1 cellular context compared by ENCODE assay signal in the genomic region with DNA sequence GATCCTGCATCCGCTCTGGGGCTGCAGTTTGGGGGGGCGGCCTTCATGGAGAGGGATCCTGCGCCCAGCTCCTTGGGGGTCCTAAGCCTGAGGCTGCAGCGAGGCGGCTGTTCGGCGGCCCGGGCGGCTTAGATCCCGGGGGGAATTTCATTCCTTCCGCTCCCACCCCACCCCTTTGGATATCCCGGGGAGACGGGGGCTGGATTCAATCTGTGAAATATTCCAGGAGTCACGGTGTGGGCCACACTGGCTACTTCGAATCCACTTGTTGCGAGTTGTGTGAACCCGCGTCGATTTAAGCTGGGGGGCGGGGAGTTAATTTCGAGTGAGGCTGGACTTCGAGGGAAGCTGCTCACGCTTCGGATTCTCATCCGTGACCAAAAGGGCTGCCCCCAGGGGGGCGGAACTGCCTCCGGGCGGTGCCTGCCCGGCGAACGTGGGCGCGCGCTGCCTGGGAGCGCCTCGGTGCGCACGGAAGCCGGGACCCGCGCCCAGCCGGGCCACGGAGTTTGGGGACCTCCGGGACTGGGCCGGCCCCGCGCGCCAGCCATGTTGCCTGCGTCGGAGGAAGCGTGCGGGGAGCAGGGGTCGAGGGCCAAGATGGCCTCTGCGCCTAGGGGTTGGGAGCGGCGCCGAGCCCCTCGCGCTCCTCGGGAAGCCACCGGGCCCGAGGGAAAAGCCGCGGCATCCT.
TF ChIP-seq lines count a peak whose summit lies in the region.

No MANE protein-coding gene starts in this region.

TF ChIP-seq in GM12878, 131 proteins besides CTCF, POLR2A, EP300 and RAD21 (continued from another document and continues in another):
- TF ChIP-seq, protein P1, sequence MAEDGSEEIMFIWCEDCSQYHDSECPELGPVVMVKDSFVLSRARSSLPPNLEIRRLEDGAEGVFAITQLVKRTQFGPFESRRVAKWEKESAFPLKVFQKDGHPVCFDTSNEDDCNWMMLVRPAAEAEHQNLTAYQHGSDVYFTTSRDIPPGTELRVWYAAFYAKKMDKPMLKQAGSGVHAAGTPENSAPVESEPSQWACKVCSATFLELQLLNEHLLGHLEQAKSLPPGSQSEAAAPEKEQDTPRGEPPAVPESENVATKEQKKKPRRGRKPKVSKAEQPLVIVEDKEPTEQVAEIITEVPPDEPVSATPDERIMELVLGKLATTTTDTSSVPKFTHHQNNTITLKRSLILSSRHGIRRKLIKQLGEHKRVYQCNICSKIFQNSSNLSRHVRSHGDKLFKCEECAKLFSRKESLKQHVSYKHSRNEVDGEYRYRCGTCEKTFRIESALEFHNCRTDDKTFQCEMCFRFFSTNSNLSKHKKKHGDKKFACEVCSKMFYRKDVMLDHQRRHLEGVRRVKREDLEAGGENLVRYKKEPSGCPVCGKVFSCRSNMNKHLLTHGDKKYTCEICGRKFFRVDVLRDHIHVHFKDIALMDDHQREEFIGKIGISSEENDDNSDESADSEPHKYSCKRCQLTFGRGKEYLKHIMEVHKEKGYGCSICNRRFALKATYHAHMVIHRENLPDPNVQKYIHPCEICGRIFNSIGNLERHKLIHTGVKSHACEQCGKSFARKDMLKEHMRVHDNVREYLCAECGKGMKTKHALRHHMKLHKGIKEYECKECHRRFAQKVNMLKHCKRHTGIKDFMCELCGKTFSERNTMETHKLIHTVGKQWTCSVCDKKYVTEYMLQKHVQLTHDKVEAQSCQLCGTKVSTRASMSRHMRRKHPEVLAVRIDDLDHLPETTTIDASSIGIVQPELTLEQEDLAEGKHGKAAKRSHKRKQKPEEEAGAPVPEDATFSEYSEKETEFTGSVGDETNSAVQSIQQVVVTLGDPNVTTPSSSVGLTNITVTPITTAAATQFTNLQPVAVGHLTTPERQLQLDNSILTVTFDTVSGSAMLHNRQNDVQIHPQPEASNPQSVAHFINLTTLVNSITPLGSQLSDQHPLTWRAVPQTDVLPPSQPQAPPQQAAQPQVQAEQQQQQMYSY (CRISPR knock-in tag; IDR thresholded peaks at IDR 0.05), result no peak
- no peak for TF ChIP-seq ZNF217 (IDR thresholded peaks at IDR 0.05)
- TF ChIP-seq, protein P2, sequence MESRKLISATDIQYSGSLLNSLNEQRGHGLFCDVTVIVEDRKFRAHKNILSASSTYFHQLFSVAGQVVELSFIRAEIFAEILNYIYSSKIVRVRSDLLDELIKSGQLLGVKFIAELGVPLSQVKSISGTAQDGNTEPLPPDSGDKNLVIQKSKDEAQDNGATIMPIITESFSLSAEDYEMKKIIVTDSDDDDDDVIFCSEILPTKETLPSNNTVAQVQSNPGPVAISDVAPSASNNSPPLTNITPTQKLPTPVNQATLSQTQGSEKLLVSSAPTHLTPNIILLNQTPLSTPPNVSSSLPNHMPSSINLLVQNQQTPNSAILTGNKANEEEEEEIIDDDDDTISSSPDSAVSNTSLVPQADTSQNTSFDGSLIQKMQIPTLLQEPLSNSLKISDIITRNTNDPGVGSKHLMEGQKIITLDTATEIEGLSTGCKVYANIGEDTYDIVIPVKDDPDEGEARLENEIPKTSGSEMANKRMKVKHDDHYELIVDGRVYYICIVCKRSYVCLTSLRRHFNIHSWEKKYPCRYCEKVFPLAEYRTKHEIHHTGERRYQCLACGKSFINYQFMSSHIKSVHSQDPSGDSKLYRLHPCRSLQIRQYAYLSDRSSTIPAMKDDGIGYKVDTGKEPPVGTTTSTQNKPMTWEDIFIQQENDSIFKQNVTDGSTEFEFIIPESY (IDR thresholded peaks at IDR 0.05), result no peak
- no peak for TF ChIP-seq SRF (IDR thresholded peaks at IDR 0.05; ENCODE audit: low read depth in 2 of 2, low read length in 2 of 2)
- TF ChIP-seq, protein P3, sequence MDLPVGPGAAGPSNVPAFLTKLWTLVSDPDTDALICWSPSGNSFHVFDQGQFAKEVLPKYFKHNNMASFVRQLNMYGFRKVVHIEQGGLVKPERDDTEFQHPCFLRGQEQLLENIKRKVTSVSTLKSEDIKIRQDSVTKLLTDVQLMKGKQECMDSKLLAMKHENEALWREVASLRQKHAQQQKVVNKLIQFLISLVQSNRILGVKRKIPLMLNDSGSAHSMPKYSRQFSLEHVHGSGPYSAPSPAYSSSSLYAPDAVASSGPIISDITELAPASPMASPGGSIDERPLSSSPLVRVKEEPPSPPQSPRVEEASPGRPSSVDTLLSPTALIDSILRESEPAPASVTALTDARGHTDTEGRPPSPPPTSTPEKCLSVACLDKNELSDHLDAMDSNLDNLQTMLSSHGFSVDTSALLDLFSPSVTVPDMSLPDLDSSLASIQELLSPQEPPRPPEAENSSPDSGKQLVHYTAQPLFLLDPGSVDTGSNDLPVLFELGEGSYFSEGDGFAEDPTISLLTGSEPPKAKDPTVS (IDR thresholded peaks at IDR 0.05; ENCODE audit: low read depth, low read length), result no peak
- TF ChIP-seq IRF4 (IDR thresholded peaks at IDR 0.05; ENCODE audit: low read depth, low read length), result no peak
- no peak for TF ChIP-seq STAT3 (IDR thresholded peaks at IDR 0.05; ENCODE audit: low read depth, low read length)
- TF ChIP-seq FOS (IDR thresholded peaks at IDR 0.05; ENCODE audit: borderline replicate concordance, extremely low read depth, insufficient read length), result no peak
- TF ChIP-seq RAD51 (IDR thresholded peaks at IDR 0.05), result no peak
- 0 out of 2 replicates have a peak, but pooled peaks have one; percentile 27 for TF ChIP-seq SMARCA5 (IDR thresholded peaks at IDR 0.05)
- TF ChIP-seq NR2C1 (IDR thresholded peaks at IDR 0.05), result 0 out of 2 replicates have a peak, but pooled peaks have one; percentile 21
- TF ChIP-seq, protein P4, sequence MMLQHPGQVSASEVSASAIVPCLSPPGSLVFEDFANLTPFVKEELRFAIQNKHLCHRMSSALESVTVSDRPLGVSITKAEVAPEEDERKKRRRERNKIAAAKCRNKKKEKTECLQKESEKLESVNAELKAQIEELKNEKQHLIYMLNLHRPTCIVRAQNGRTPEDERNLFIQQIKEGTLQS (IDR thresholded peaks at IDR 0.05; ENCODE audit: borderline replicate concordance, extremely low read depth, low read depth, low read length), result no peak
- TF ChIP-seq IKZF1 (conservative IDR thresholded peaks at IDR 0.05), result peak; percentile 57; the same call in 1 of the 2 replicates
- TF ChIP-seq CHD4 (IDR thresholded peaks at IDR 0.05), result no peak
- no peak for TF ChIP-seq TAF1 (IDR thresholded peaks at IDR 0.05; ENCODE audit: borderline replicate concordance, low read depth, low read length)
- TF ChIP-seq ZSCAN29 (IDR thresholded peaks at IDR 0.05), result no peak
- no peak for TF ChIP-seq ESRRA (IDR thresholded peaks at IDR 0.05; ENCODE audit: low read length)
- TF ChIP-seq, protein P5, sequence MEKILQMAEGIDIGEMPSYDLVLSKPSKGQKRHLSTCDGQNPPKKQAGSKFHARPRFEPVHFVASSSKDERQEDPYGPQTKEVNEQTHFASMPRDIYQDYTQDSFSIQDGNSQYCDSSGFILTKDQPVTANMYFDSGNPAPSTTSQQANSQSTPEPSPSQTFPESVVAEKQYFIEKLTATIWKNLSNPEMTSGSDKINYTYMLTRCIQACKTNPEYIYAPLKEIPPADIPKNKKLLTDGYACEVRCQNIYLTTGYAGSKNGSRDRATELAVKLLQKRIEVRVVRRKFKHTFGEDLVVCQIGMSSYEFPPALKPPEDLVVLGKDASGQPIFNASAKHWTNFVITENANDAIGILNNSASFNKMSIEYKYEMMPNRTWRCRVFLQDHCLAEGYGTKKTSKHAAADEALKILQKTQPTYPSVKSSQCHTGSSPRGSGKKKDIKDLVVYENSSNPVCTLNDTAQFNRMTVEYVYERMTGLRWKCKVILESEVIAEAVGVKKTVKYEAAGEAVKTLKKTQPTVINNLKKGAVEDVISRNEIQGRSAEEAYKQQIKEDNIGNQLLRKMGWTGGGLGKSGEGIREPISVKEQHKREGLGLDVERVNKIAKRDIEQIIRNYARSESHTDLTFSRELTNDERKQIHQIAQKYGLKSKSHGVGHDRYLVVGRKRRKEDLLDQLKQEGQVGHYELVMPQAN (conservative IDR thresholded peaks at IDR 0.05), result no peak
- no peak for TF ChIP-seq CBX5 (IDR thresholded peaks at IDR 0.05; ENCODE audit: low read depth)
- no peak for TF ChIP-seq PAX8 (IDR thresholded peaks at IDR 0.05)
- TF ChIP-seq SUZ12 (IDR thresholded peaks at IDR 0.05; ENCODE audit: unreplicated experiment), result no peak
- no peak; the same call in 1 of the 2 replicates for TF ChIP-seq EED (IDR thresholded peaks at IDR 0.05; ENCODE audit: low read depth)
- TF ChIP-seq RFX5 (IDR thresholded peaks at IDR 0.05; ENCODE audit: low read depth, low read length), result no peak
- TF ChIP-seq ASH2L (IDR thresholded peaks at IDR 0.05; ENCODE audit: borderline replicate concordance, low read depth), result no peak
- TF ChIP-seq PAX5 (IDR thresholded peaks at IDR 0.05; ENCODE audit: borderline replicate concordance, low read depth, low read length), result peak; percentile 71
- TF ChIP-seq, protein P6, sequence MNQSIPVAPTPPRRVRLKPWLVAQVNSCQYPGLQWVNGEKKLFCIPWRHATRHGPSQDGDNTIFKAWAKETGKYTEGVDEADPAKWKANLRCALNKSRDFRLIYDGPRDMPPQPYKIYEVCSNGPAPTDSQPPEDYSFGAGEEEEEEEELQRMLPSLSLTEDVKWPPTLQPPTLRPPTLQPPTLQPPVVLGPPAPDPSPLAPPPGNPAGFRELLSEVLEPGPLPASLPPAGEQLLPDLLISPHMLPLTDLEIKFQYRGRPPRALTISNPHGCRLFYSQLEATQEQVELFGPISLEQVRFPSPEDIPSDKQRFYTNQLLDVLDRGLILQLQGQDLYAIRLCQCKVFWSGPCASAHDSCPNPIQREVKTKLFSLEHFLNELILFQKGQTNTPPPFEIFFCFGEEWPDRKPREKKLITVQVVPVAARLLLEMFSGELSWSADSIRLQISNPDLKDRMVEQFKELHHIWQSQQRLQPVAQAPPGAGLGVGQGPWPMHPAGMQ (IDR thresholded peaks at IDR 0.05; ENCODE audit: borderline replicate concordance), result no peak
- TF ChIP-seq MYB (IDR thresholded peaks at IDR 0.05; ENCODE audit: borderline replicate concordance, low read depth, low read length), result no peak
- TF ChIP-seq NR2F1 (conservative IDR thresholded peaks at IDR 0.05), result peak; percentile 46
- TF ChIP-seq SREBF2 (IDR thresholded peaks at IDR 0.05; ENCODE audit: low read length), result no peak
- TF ChIP-seq, protein P7, sequence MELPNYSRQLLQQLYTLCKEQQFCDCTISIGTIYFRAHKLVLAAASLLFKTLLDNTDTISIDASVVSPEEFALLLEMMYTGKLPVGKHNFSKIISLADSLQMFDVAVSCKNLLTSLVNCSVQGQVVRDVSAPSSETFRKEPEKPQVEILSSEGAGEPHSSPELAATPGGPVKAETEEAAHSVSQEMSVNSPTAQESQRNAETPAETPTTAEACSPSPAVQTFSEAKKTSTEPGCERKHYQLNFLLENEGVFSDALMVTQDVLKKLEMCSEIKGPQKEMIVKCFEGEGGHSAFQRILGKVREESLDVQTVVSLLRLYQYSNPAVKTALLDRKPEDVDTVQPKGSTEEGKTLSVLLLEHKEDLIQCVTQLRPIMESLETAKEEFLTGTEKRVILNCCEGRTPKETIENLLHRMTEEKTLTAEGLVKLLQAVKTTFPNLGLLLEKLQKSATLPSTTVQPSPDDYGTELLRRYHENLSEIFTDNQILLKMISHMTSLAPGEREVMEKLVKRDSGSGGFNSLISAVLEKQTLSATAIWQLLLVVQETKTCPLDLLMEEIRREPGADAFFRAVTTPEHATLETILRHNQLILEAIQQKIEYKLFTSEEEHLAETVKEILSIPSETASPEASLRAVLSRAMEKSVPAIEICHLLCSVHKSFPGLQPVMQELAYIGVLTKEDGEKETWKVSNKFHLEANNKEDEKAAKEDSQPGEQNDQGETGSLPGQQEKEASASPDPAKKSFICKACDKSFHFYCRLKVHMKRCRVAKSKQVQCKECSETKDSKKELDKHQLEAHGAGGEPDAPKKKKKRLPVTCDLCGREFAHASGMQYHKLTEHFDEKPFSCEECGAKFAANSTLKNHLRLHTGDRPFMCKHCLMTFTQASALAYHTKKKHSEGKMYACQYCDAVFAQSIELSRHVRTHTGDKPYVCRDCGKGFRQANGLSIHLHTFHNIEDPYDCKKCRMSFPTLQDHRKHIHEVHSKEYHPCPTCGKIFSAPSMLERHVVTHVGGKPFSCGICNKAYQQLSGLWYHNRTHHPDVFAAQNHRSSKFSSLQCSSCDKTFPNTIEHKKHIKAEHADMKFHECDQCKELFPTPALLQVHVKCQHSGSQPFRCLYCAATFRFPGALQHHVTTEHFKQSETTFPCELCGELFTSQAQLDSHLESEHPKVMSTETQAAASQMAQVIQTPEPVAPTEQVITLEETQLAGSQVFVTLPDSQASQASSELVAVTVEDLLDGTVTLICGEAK (IDR thresholded peaks at IDR 0.05; ENCODE audit: borderline replicate concordance), result no peak
- no peak for TF ChIP-seq SREBF1 (IDR thresholded peaks at IDR 0.05; ENCODE audit: low read length)
- TF ChIP-seq MEF2B (IDR thresholded peaks at IDR 0.05; ENCODE audit: partially characterized antibody, poor library complexity, severe bottlenecking), result no peak
- TF ChIP-seq, protein P8, sequence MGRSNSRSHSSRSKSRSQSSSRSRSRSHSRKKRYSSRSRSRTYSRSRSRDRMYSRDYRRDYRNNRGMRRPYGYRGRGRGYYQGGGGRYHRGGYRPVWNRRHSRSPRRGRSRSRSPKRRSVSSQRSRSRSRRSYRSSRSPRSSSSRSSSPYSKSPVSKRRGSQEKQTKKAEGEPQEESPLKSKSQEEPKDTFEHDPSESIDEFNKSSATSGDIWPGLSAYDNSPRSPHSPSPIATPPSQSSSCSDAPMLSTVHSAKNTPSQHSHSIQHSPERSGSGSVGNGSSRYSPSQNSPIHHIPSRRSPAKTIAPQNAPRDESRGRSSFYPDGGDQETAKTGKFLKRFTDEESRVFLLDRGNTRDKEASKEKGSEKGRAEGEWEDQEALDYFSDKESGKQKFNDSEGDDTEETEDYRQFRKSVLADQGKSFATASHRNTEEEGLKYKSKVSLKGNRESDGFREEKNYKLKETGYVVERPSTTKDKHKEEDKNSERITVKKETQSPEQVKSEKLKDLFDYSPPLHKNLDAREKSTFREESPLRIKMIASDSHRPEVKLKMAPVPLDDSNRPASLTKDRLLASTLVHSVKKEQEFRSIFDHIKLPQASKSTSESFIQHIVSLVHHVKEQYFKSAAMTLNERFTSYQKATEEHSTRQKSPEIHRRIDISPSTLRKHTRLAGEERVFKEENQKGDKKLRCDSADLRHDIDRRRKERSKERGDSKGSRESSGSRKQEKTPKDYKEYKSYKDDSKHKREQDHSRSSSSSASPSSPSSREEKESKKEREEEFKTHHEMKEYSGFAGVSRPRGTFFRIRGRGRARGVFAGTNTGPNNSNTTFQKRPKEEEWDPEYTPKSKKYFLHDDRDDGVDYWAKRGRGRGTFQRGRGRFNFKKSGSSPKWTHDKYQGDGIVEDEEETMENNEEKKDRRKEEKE (IDR thresholded peaks at IDR 0.05), result no peak
- TF ChIP-seq ZZZ3 (IDR thresholded peaks at IDR 0.05; ENCODE audit: control insufficient read depth, insufficient read length, low read depth), result no peak
- peak in 1 of 2 experiments; percentile 16; a peak in 1 of 4 replicates for TF ChIP-seq IKZF2 (IDR thresholded peaks at IDR 0.05)
- no peak for TF ChIP-seq MXI1 (IDR thresholded peaks at IDR 0.05; ENCODE audit: low read depth, low read length)
- TF ChIP-seq, protein P9, sequence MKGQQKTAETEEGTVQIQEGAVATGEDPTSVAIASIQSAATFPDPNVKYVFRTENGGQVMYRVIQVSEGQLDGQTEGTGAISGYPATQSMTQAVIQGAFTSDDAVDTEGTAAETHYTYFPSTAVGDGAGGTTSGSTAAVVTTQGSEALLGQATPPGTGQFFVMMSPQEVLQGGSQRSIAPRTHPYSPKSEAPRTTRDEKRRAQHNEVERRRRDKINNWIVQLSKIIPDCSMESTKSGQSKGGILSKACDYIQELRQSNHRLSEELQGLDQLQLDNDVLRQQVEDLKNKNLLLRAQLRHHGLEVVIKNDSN (IDR thresholded peaks at IDR 0.05; ENCODE audit: borderline replicate concordance, extremely low read length, insufficient read depth, low read depth, low read length), result no peak
